In the genomic region with DNA sequence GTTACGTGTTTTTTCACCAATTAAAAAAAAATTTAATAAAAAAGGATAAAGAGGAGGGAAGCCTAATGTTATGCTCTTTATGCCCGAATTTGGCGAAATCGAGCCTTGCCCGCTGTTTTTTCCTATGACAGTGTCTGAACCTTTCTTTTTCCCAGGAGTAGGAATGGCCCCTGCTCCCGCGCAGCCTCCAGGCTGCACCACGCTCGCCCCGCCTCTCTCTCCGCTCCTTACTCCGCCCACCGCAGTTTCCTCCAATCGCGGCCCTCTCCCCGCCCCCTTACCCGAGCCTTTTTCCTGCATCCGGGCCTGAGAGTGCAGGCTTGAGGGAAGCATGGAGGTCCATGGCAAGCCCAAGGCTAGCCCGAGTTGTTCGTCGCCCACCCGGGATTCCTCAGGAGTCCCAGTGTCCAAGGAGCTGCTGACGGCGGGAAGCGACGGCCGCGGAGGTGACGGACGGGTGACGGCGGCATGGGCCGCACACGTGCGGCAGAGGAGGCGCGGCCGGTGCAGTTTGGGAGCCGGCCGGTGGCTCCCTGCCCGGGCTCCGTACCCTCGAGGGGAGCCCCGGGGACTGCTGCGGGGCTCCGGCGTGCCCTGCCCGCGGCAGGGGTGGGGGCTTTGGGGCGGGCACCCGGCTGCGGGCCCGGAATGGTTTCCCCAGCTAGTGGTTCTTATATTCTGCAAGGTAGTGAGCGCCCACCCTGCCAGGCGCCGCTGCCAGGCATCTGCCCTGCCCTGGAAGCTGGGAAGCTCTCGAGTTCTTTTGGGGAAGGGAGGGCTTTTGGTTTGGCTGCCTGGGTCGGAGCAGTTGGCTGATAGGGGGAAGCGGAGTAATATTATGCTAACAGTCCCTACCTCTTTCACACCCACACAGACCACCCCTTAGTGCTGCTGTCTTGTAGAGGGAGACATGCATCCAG, we compare ENCODE assay signal across 8 cellular contexts. TPM values are rescaled to one million over a fixed set of nuclear protein-coding genes. Genes with fewer than 3 reads are reported as not detected.
DNase-seq lines count a peak whose midpoint lies in the region; ATAC-seq and TF ChIP-seq lines count a peak whose summit lies in the region.

A gene with protein sequence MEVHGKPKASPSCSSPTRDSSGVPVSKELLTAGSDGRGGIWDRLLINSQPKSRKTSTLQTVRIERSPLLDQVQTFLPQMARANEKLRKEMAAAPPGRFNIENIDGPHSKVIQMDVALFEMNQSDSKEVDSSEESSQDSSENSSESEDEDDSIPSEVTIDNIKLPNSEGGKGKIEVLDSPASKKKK (plus strand): TSS at position 295 of the 920 bp plus-strand sequence. CDS start 37 bp downstream, at position 332.

- TF ChIP-seq POLR2A in uterus (IDR thresholded peaks at IDR 0.05), result peak; percentile 62 to 67

- DNase-seq in NCI-H1694 treated with DMSO at 0.1 percent for 48 hours (lab: John Stamatoyannopoulos, UW), result peak; percentile 83
- DNase-seq in T-helper 2 cell, result peak; percentile 68 to 81 (median 78)
- DNase-seq in right cardiac atrium, result peak; percentile 93 to 97 (median 96)
- DNase-seq in pulmonary artery endothelial cell (ENCODE audit: low read depth, low spot score), result peak; percentile 48
- peak; percentile 92 to 93 for DNase-seq in uterus

- H3K36me3 ChIP-seq in uterus, result no peaks in the 10 kb centered on the region

- TF ChIP-seq CTCF in uterus (IDR thresholded peaks at IDR 0.05), result no peak

- H3K4me3 ChIP-seq in right cardiac atrium (ENCODE audit: low read length) (peak within 1 kb of the TSS; percentile 98), uterus (peak within 1 kb of the TSS; percentile 62 to 92)

- H3K27ac ChIP-seq in angular gyrus (ENCODE audit: low read depth, low read length), result peak within 1 kb of the TSS; percentile 45
- peak within 1 kb of the TSS; percentile 49 for H3K27ac ChIP-seq in right cardiac atrium (ENCODE audit: low read length)
- peak within 1 kb of the TSS; percentile 51 to 76 for H3K27ac ChIP-seq in uterus

- H3K9me3 ChIP-seq in right cardiac atrium (ENCODE audit: control insufficient read depth, low read length) (no peaks in the 10 kb centered on the region), uterus (no peaks in the 10 kb centered on the region)

- ATAC-seq in GM18498 (IDR thresholded peaks at IDR 0.05; ENCODE audit: unreplicated experiment) (peak; percentile 97), HG02885 (IDR thresholded peaks at IDR 0.05; ENCODE audit: poor library complexity, unreplicated experiment) (peak; percentile 97), right cardiac atrium (peak; percentile 100)

- intact Hi-C loops in right cardiac atrium (cut with DNase I) (no loop called here), uterus (cut with DNase I; ENCODE audit: low total_unique reads) (no loop called here)

- under 1% methylated on average over 59 of the region's 59 CpGs for WGBS in right cardiac atrium

- H3K4me1 ChIP-seq in right cardiac atrium (ENCODE audit: control insufficient read depth, insufficient read depth, low read length), result no peaks in the 10 kb centered on the region
- no peaks in the 10 kb centered on the region for H3K4me1 ChIP-seq in uterus

- H3K27me3 ChIP-seq in right cardiac atrium (ENCODE audit: control insufficient read depth, insufficient read depth) (no peaks in the 10 kb centered on the region), uterus (no peaks in the 10 kb centered on the region)

RNA-seq across cellular contexts. Expression of the gene that starts here (rescaled TPM):
- total RNA-seq in right cardiac atrium, result 10 to 100 TPM in 1 of 4 donors, 1 to 10 TPM in 3; 6.9 to 11.2 (median 8.9) TPM
- 5.0 TPM for polyA plus RNA-seq in right cardiac atrium
- total RNA-seq in pulmonary artery endothelial cell, result 14.1 and 18.1 TPM in 2 replicates
- 10 to 100 TPM in 3 of 4 donors, 1 to 10 TPM in 1; 8.6 to 29.4 (median 14.5) TPM for total RNA-seq in uterus

Comparison
In these comparisons a context has a peak if more than half of its experiments do, and no peak if none do; other contexts are left out.
1. Peak in every context shown above with its lines: DNase-seq, ATAC-seq, H3K4me3 ChIP-seq and H3K27ac ChIP-seq.